ENCODE assay signal across 19 cellular contexts in genomic region chr3:127565711-127566110, GRCh38. TPM values are rescaled to one million over a fixed set of nuclear protein-coding genes. Genes with fewer than 3 reads are reported as not detected.
DNase-seq lines count a peak whose midpoint lies in the region; ATAC-seq, FAIRE-seq and TF ChIP-seq lines count a peak whose summit lies in the region.
"Had no signal": no experiment of that assay in that cellular context is flagged by ENCODE, and none has a peak within 500 bp of the region (broad histone marks: within the 10 kb centered on the region; RNA-seq: fewer than 3 reads in every experiment).

No MANE protein-coding gene starts in this region.

- TF ChIP-seq POLR2A in K562 (conservative IDR thresholded peaks at IDR 0.05), result no peak

- in situ Hi-C loops in K562 (cut with MboI), result no loop called here

- H4K91ac ChIP-seq in neuronal stem cell (ENCODE audit: low read depth, low read length, poor library complexity), result no peak overlapping the region

- no peak overlapping the region for H3K4me3 ChIP-seq in K562
- no peak overlapping the region for H3K4me3 ChIP-seq in neuronal stem cell (ENCODE audit: low read length in 2 of 2)
- H3K4me3 ChIP-seq: PC-9 had no signal

- H3K79me1 ChIP-seq in neuronal stem cell (ENCODE audit: low read depth, low read length), result no peaks in the 10 kb centered on the region

- no peak for FAIRE-seq in K562 (lab: Jason Lieb, UNC)

- H3K9ac ChIP-seq in K562 (ENCODE audit: insufficient read depth in 1 of 2, low read depth in 2 of 2, low read length in 2 of 2) (0 out of 4 replicates have a peak overlapping the region, but pooled peaks of 1 of the 2 experiments have one; percentile 35), neuronal stem cell (ENCODE audit: low read depth, low read length, poor library complexity) (no peak overlapping the region)
- H3K9ac ChIP-seq: KMS-11 had no signal

- TF ChIP-seq EP300 in K562 (IDR thresholded peaks at IDR 0.05; ENCODE audit: low read length), result no peak

- intact Hi-C loops in K562 (cut with micrococcal nuclease), result no loop called here

- no TSS peak for BruUV-seq in K562 (replicated peaks; lab: Mats Ljungman, UMichigan)

- TF ChIP-seq RAD21 in K562 (CRISPR knock-in tag; conservative IDR thresholded peaks at IDR 0.05 in 1 of 2, IDR thresholded peaks at IDR 0.05 in 1 of 2), result no peak

- peak overlapping the region; percentile 6 for H2BK15ac ChIP-seq in neuronal stem cell (ENCODE audit: low read length)

- H2BK12ac ChIP-seq in neuronal stem cell (ENCODE audit: low read length), result no peak overlapping the region

- peak overlapping the region; percentile 83 for H3K18ac ChIP-seq in neuronal stem cell (ENCODE audit: low read length)

- no peak overlapping the region for H2BK120ac ChIP-seq in neuronal stem cell (ENCODE audit: low read depth, low read length)

- H3K4me1 ChIP-seq in K562 (replicated peaks in 1 of 2; ENCODE audit: control insufficient read depth in 2 of 2, insufficient read depth in 2 of 2, low read length in 2 of 2) (no peaks in the 10 kb centered on the region), neuronal stem cell (ENCODE audit: control insufficient read depth in 2 of 2, insufficient read depth in 1 of 2, low read depth in 1 of 2, low read length in 2 of 2) (peaks cover 0 to 11% of the 10 kb centered on the region in 2 donors)

- H3K79me2 ChIP-seq in K562 (ENCODE audit: control insufficient read depth, insufficient read depth, low read length), result no peaks in the 10 kb centered on the region

- DNase-seq in CD1c-positive myeloid dendritic cell (ENCODE audit: extremely low spot score) (peak; percentile 13), HT1080 (ENCODE audit: low read depth) (peak; percentile 30), K562 (ENCODE audit: extremely low read depth in 1 of 4, low spot score in 3 of 4) (peak in 3 of 4 experiments; percentile 40 to 52 (median 50)), neuronal stem cell (ENCODE audit: low spot score) (no peak), NCI-H2107 treated with DMSO at 0.1 percent for 48 hours (lab: John Stamatoyannopoulos, UW; ENCODE audit: unreplicated experiment) (no peak)
- DNase-seq in activated CD8-positive, alpha-beta memory T cell treated with anti-CD3 and anti-CD28 coated beads for 24 hours, result no peak
- DNase-seq: CD8-positive, alpha-beta memory T cell; EL; HCEC 1CT; MM.1S; NCI-H1105; NCI-H1694 treated with DMSO at 0.1 percent for 48 hours; NCI-H2171; NCI-H446 treated with DMSO at 0.1 percent for 48 hours; NCI-H748 treated with DMSO at 0.1 percent for 48 hours; PC-9 had no signal

- no peak for TF ChIP-seq CTCF in K562 (IDR thresholded peaks at IDR 0.05 in 2 of 3, conservative IDR thresholded peaks at IDR 0.05 in 1 of 3; ENCODE audit: insufficient read depth in 2 of 3, low read depth in 1 of 3, low read length in 3 of 3)

- H2AFZ ChIP-seq in K562 (ENCODE audit: low read depth, low read length), result 0 out of 2 replicates have a peak overlapping the region, but pooled peaks have one; percentile 45
- peak overlapping the region; percentile 19 for H2AFZ ChIP-seq in neuronal stem cell (ENCODE audit: low read length)
- H2AFZ ChIP-seq: PC-9 had no signal

- ATAC-seq in K562 (peak; percentile 67), GM18520 (IDR thresholded peaks at IDR 0.05; ENCODE audit: unreplicated experiment) (no peak)
- ATAC-seq: Right ventricle myocardium inferior had no signal

- no peak overlapping the region for H2BK5ac ChIP-seq in neuronal stem cell (ENCODE audit: low read length)

- CTCF ChIA-PET in K562 (lab: Yijun Ruan, JAX; ENCODE audit: low intra/inter-chr PET ratio), result no interaction called here

- H3K36me3 ChIP-seq in K562 (ENCODE audit: control insufficient read depth, insufficient read depth, low read length), result no peaks in the 10 kb centered on the region
- H3K36me3 ChIP-seq in neuronal stem cell (replicated peaks in 1 of 2; ENCODE audit: control insufficient read depth in 2 of 2, insufficient read depth in 2 of 2, low read length in 2 of 2), result peaks cover 2 to 3% of the 10 kb centered on the region in 2 donors

- H3K27me3 ChIP-seq in K562 (ENCODE audit: control insufficient read depth in 2 of 2, insufficient read depth in 2 of 2, low read length in 2 of 2) (peaks cover 0 to 37% of the 10 kb centered on the region in 2 experiments; a peak in 2 of 5 replicates), neuronal stem cell (ENCODE audit: control insufficient read depth in 3 of 3, insufficient read depth in 3 of 3, low read depth in 1 of 3, low read length in 3 of 3) (no peaks in the 10 kb centered on the region)

- no peak overlapping the region; the same call in 1 of the 2 replicates for H3K4me2 ChIP-seq in K562 (ENCODE audit: insufficient read depth, low read length)
- H3K4me2 ChIP-seq in neuronal stem cell (ENCODE audit: insufficient read depth, low read length, poor library complexity, severe bottlenecking), result no peak overlapping the region
- H3K4me2 ChIP-seq: KMS-11, PC-9 had no signal

- 4% methylated on average over 7 of the region's 7 CpGs for WGBS in K562 (ENCODE audit: insufficient coverage, low coverage, missing lambda C conversion rate)
- no CpG with 5 or more reads among the region's 7 CpGs for WGBS in neuronal stem cell (ENCODE audit: extremely low coverage in 2 of 2, insufficient read length in 2 of 2, insufficient replicate concordance in 1 of 2), 2 donors

- no peak overlapping the region for H3K23ac ChIP-seq in neuronal stem cell (ENCODE audit: low read depth, low read length, poor library complexity)

- H3K4ac ChIP-seq in neuronal stem cell (ENCODE audit: low read length), result no peak overlapping the region

- no peaks in the 10 kb centered on the region for H3K9me1 ChIP-seq in K562 (ENCODE audit: control insufficient read depth, insufficient read depth, low read length)

- H3K27ac ChIP-seq in K562 (ENCODE audit: extremely low read depth, low read depth, low read length) (no peak overlapping the region), neuronal stem cell (replicated peaks; ENCODE audit: low read length) (no peak overlapping the region)
- H3K27ac ChIP-seq: KMS-11, PC-9 had no signal

- H3K9me3 ChIP-seq in K562 (replicated peaks; ENCODE audit: control insufficient read depth, insufficient read depth, low read depth, low read length) (no peaks in the 10 kb centered on the region), neuronal stem cell (replicated peaks in 1 of 2; ENCODE audit: control insufficient read depth in 2 of 2, insufficient read depth in 1 of 2, low read depth in 1 of 2, low read length in 2 of 2) (no peaks in the 10 kb centered on the region)

- no peaks in the 10 kb centered on the region for H4K20me1 ChIP-seq in K562 (replicated peaks; ENCODE audit: control insufficient read depth, insufficient read depth, low read length)

- no peak overlapping the region for H3K14ac ChIP-seq in neuronal stem cell (ENCODE audit: low read length)

- POLR2A ChIA-PET in K562 (lab: Yijun Ruan, JAX), result interaction anchor here (0.6 to 1.0 kb wide), 3 partner anchors 14 to 37 kb away, joined by 3 read pairs; no protein-coding TSS in a partner anchor

- H2AK5ac ChIP-seq in neuronal stem cell (ENCODE audit: low read depth, low read length), result peak overlapping the region; percentile 77

- no peak overlapping the region for H4K8ac ChIP-seq in neuronal stem cell (ENCODE audit: low read depth, low read length)

RNA-seq across cellular contexts. Expression of gene TPRA1, which starts 24.8 kb away (rescaled TPM):
- 65.7 and 72.7 TPM in 2 replicates for total RNA-seq in HT1080 (2014; rRNA removed; shearing (Covaris generic))
- polyA plus RNA-seq in HT1080 (2015; cell fraction: cytosol; rRNA removed), result 41.2 and 45.6 TPM in 2 replicates
- 49.7 and 56.4 TPM in 2 replicates for polyA plus RNA-seq in HT1080 (2015; cell fraction: nucleus; rRNA removed)
- total RNA-seq in K562 (2011; cell fraction: chromatin; rRNA removed; ENCODE audit: low replicate concordance), result 9.3 and 35.1 TPM in 2 replicates
- total RNA-seq in K562 (2011; cell fraction: nucleolus; rRNA removed), result 40.4 and 44.2 TPM in 2 replicates
- total RNA-seq in K562 (2011; cell fraction: nucleoplasm; rRNA removed), result 25.4 and 30.3 TPM in 2 replicates
- total RNA-seq in K562 (2014; rRNA removed) (18.6 and 23.2 TPM in 2 replicates), K562 (2014; rRNA removed; fragmentation: Illumina TruSeq; extraction: Trizol) (3.7 and 7.3 TPM in 2 replicates), K562 (2015; rRNA removed; fragmentation: Illumina TruSeq; extraction: Trizol) (9.2 and 10.3 TPM in 2 replicates), K562 (2021) (19.4 and 21.5 TPM in 2 replicates)
- polyA plus RNA-seq in K562 (2011; rRNA removed) (13.9 and 18.2 TPM in 2 replicates), K562 (2014; fragmentation: Illumina TruSeq; extraction: Trizol) (11.1 and 13.2 TPM in 2 replicates), K562 (2014; fragmentation: Nextera tagmentation; extraction: Ambion mirVana) (1 to 10 TPM in 1 of 2 experiments, under 1 TPM in 1; 0.66 to 1.4 TPM), K562 (2014; rRNA removed) (16.7 and 19.5 TPM in 2 replicates)
- 26.2 and 45.0 TPM in 2 replicates for polyA plus RNA-seq in K562 (2011; cell fraction: cytosol; rRNA removed)
- polyA plus RNA-seq in K562 (2011; cell fraction: nucleus; rRNA removed), result 43.6 and 57.3 TPM in 2 replicates
- 14.2 and 17.5 TPM in 2 replicates for polyA plus RNA-seq in K562 (2012)
- polyA minus RNA-seq in K562 (2011; rRNA and poly(A)+ RNA removed), result 7.6 and 11.4 TPM in 2 replicates
- 9.7 and 14.2 TPM in 2 replicates for polyA minus RNA-seq in K562 (2011; cell fraction: cytosol; rRNA and poly(A)+ RNA removed)
- polyA minus RNA-seq in K562 (2011; cell fraction: nucleus; rRNA and poly(A)+ RNA removed), result 9.0 and 15.6 TPM in 2 replicates
- polyA plus RNA-seq in neuronal stem cell (2013, experiment 1 of 2), result 17.1 TPM
- polyA plus RNA-seq in neuronal stem cell (2013, experiment 2 of 2), result 16.1 TPM

RNA-seq across cellular contexts. Expression of gene MCM2, which starts 32.5 kb away (rescaled TPM):
- 227 and 228 TPM in 2 replicates for total RNA-seq in HT1080 (2014; rRNA removed; shearing (Covaris generic))
- polyA plus RNA-seq in HT1080 (2015; cell fraction: cytosol; rRNA removed), result 88.2 and 90.7 TPM in 2 replicates
- 168 and 183 TPM in 2 replicates for polyA plus RNA-seq in HT1080 (2015; cell fraction: nucleus; rRNA removed)
- total RNA-seq in K562 (2011; cell fraction: chromatin; rRNA removed; ENCODE audit: low replicate concordance), result 47.8 and 103 TPM in 2 replicates
- 73.3 and 75.2 TPM in 2 replicates for total RNA-seq in K562 (2011; cell fraction: nucleolus; rRNA removed)
- total RNA-seq in K562 (2011; cell fraction: nucleoplasm; rRNA removed), result 58.3 and 58.7 TPM in 2 replicates
- total RNA-seq in K562 (2014; rRNA removed) (114 and 127 TPM in 2 replicates), K562 (2014; rRNA removed; fragmentation: Illumina TruSeq; extraction: Trizol) (42.8 and 53.3 TPM in 2 replicates), K562 (2015; rRNA removed; fragmentation: Illumina TruSeq; extraction: Trizol) (74.8 and 78.4 TPM in 2 replicates), K562 (2021) (132 and 139 TPM in 2 replicates)
- polyA plus RNA-seq in K562 (2011; rRNA removed) (85.3 and 107 TPM in 2 replicates), K562 (2014; fragmentation: Illumina TruSeq; extraction: Trizol) (67.5 and 83.1 TPM in 2 replicates), K562 (2014; fragmentation: Nextera tagmentation; extraction: Ambion mirVana) (1 to 10 TPM; 5.8 to 5.9 TPM), K562 (2014; rRNA removed) (76.5 and 83.7 TPM in 2 replicates)
- polyA plus RNA-seq in K562 (2011; cell fraction: cytosol; rRNA removed), result 111 and 139 TPM in 2 replicates
- polyA plus RNA-seq in K562 (2011; cell fraction: nucleus; rRNA removed), result 97.8 and 104 TPM in 2 replicates
- 69.7 and 85.9 TPM in 2 replicates for polyA plus RNA-seq in K562 (2012)
- 93.0 and 140 TPM in 2 replicates for polyA minus RNA-seq in K562 (2011; rRNA and poly(A)+ RNA removed)
- polyA minus RNA-seq in K562 (2011; cell fraction: cytosol; rRNA and poly(A)+ RNA removed), result 127 and 131 TPM in 2 replicates
- 35.5 and 49.1 TPM in 2 replicates for polyA minus RNA-seq in K562 (2011; cell fraction: nucleus; rRNA and poly(A)+ RNA removed)
- polyA plus RNA-seq in neuronal stem cell (2013, experiment 1 of 2), result 68.7 TPM
- 67.7 TPM for polyA plus RNA-seq in neuronal stem cell (2013, experiment 2 of 2)

Comparison
In these comparisons a context has a peak if more than half of its experiments do, and no peak if none do; other contexts are left out.
1. DNase-seq: peak in CD1c-positive myeloid dendritic cell (single experiment), HT1080 (single experiment) and K562 (3 of 4); none in neuronal stem cell (single experiment), NCI-H2107 treated with DMSO at 0.1 percent for 48 hours (single experiment) and activated CD8-positive, alpha-beta memory T cell treated with anti-CD3 and anti-CD28 coated beads for 24 hours (single experiment).